In the genomic region with DNA sequence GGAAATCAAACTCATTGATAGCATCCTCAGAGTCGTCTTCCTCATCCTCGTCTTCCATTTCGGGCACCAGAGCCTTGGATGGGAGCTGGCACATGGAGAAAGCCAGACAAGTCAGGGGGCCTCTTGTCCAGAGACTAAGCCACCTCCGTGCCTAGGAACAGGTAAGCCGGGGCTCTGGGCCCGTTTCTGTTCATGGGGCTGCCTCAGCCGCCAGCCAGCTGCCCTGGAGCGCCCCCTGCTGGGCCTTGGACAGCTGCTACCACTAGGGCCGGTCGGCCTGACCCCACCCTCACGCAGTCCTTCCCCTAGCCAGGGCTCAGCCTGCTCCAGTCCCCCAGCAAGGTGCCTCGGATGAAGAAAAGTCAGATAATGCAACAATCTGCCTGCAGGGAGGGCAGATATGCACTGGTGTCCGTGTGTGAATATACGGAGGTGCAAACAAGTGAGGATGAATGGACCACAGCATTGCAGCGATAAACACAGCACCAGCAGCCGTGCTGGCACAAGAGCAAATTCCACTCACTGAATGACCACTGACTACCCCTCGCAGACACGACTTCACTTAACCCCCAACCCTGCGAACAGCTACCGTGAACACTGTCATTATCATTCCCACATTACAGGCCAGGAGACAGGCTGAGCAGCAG, we compare ENCODE assay signal across 8 cellular contexts. TPM values are rescaled to one million over a fixed set of nuclear protein-coding genes. Genes with fewer than 3 reads are reported as not detected.
DNase-seq lines count a peak whose midpoint lies in the region; ATAC-seq, FAIRE-seq and TF ChIP-seq lines count a peak whose summit lies in the region.

No MANE protein-coding gene starts in this region.

- FAIRE-seq in GM12891 (lab: Jason Lieb, UNC): peak; percentile 94

- no peak for TF ChIP-seq POLR2A in GM12891 (IDR thresholded peaks at IDR 0.05; ENCODE audit: low read depth, low read length)

- H3K36me3 Mint-ChIP-seq in effector memory CD8-positive, alpha-beta T cell (ENCODE audit: insufficient read depth): peaks cover 76% of the 10 kb centered on the region

- H3K4me3 Mint-ChIP-seq in effector memory CD8-positive, alpha-beta T cell: peak overlapping the region in 1 of 2 donors; percentile 15

- H3K27me3 Mint-ChIP-seq in effector memory CD8-positive, alpha-beta T cell: no peaks in the 10 kb centered on the region

- no peaks in the 10 kb centered on the region for H3K9me3 Mint-ChIP-seq in effector memory CD8-positive, alpha-beta T cell

- ATAC-seq in effector memory CD8-positive, alpha-beta T cell (replicated peaks): peak; percentile 93
- ATAC-seq in HG03045 (IDR thresholded peaks at IDR 0.05; ENCODE audit: unreplicated experiment): no peak

- H3K4me1 Mint-ChIP-seq in effector memory CD8-positive, alpha-beta T cell (ENCODE audit: low read depth in 2 of 2): peaks cover 18 to 30% of the 10 kb centered on the region in 2 donors

- peak overlapping the region in 1 of 2 donors; percentile 82 for H3K27ac Mint-ChIP-seq in effector memory CD8-positive, alpha-beta T cell

- peak; percentile 98 for DNase-seq in GM12891 (ENCODE audit: insufficient read length, low spot score)
- peak; percentile 17 to 65 for DNase-seq in NCI-H1930 (lab: John Stamatoyannopoulos, UW)
- peak; percentile 93 for DNase-seq in activated CD8-positive, alpha-beta memory T cell treated with anti-CD3 and anti-CD28 coated beads for 24 hours
- DNase-seq in effector memory CD8-positive, alpha-beta T cell: peak; percentile 80 to 84 (median 83)
- peak; percentile 51 for DNase-seq in myocyte (ENCODE audit: low read depth)
- peak; percentile 51 to 54 for DNase-seq in stimulated activated CD8-positive, alpha-beta memory T cell treated with anti-CD3 and anti-CD28 coated beads, Interleukin-7, amount 100 ng/mL, for 48 hours (ENCODE audit: extremely low read depth in 1 of 2, low read depth in 1 of 2)
- DNase-seq in cortex of kidney (lab: John Stamatoyannopoulos, UW): no peak

TF ChIP-seq in GM12891, 5 proteins besides CTCF, POLR2A, EP300 and RAD21:
- TF ChIP-seq POU2F2 (IDR thresholded peaks at IDR 0.05; ENCODE audit: low read depth, low read length): 0 out of 2 replicates have a peak, but pooled peaks have one; percentile 27
- no peak for TF ChIP-seq TAF1 (IDR thresholded peaks at IDR 0.05; ENCODE audit: low read depth, low read length)

RNA-seq across cellular contexts. Expression of a gene that starts 11.9 kb away (rescaled TPM):
- 48.0 TPM for polyA plus RNA-seq in GM12891 (2012; ENCODE audit: low read depth, missing spikeins)
- 5.2 and 10.6 TPM in 2 replicates for total RNA-seq in myocyte
- polyA plus RNA-seq in myocyte (2012): 17.1 TPM

RNA-seq across cellular contexts. Expression of a gene that starts 17.0 kb away (rescaled TPM):
- polyA plus RNA-seq in GM12891 (2012; ENCODE audit: low read depth, missing spikeins): 7.9 TPM
- total RNA-seq in myocyte: 19.2 and 24.8 TPM in 2 replicates
- polyA plus RNA-seq in myocyte (2012): 22.3 TPM

RNA-seq across cellular contexts. Expression of a gene that starts 17.4 kb away (rescaled TPM):
- 27.3 TPM for polyA plus RNA-seq in GM12891 (2012; ENCODE audit: low read depth, missing spikeins)
- total RNA-seq in myocyte: 75.0 and 82.5 TPM in 2 replicates
- polyA plus RNA-seq in myocyte (2012): 55.1 TPM

RNA-seq across cellular contexts. Expression of a gene that starts 59.6 kb away (rescaled TPM):
- polyA plus RNA-seq in GM12891 (2012; ENCODE audit: low read depth, missing spikeins): 46.9 TPM
- 32.8 and 49.0 TPM in 2 replicates for total RNA-seq in myocyte
- polyA plus RNA-seq in myocyte (2012): 167 TPM
